Comparison of ENCODE assay signal across 9 cellular contexts in genomic region chr2:30511122-30512083, GRCh38.
A peak's percentile ranks its signal among the peaks of the same experiment; 100 is the strongest.
DNase-seq lines count a peak whose midpoint lies in the region; ATAC-seq lines count a peak whose summit lies in the region.
"Had no signal": no experiment of that assay in that cellular context is flagged by ENCODE, and none has a peak within 500 bp of the region (broad histone marks: within the 10 kb centered on the region; RNA-seq: fewer than 3 reads in every experiment).

No MANE protein-coding gene starts in this region.

- H3K27ac Mint-ChIP-seq in activated CD8-positive, alpha-beta T cell treated with anti-CD3 and anti-CD28 coated beads, Interleukin-2, amount 10 ng/mL, durations not matched to agents 7 days and 5 days = no peak overlapping the region
- H3K27ac Mint-ChIP-seq: dendritic cell treated with granulocyte-macrophage colony-stimulating factor and Interleukin-4, amounts not matched to agents 40 ng/mL and 50 ng/mL, for 4 days had no signal

- CTCF ChIA-PET in activated CD8-positive, alpha-beta T cell treated with anti-CD3 and anti-CD28 coated beads, Interleukin-2, amount 10 ng/mL, durations not matched to agents 7 days and 5 days (lab: Charles Lee) = no interaction called here

- H3K27ac ChIP-seq in skeletal muscle tissue (ENCODE audit: low read depth, low read length) = peak overlapping the region; percentile 21

- no peaks in the 10 kb centered on the region for H3K36me3 ChIP-seq in skeletal muscle tissue (ENCODE audit: control insufficient read depth in 3 of 3, insufficient read depth in 3 of 3, low read length in 3 of 3)

- no peaks in the 10 kb centered on the region for H3K27me3 ChIP-seq in skeletal muscle tissue (ENCODE audit: control insufficient read depth in 3 of 3, insufficient read depth in 3 of 3, low read length in 3 of 3)

- H3K4me3 ChIP-seq in skeletal muscle tissue (ENCODE audit: low read length in 3 of 3) = no peak overlapping the region

- H3K4me3 Mint-ChIP-seq in activated CD8-positive, alpha-beta T cell treated with anti-CD3 and anti-CD28 coated beads, Interleukin-2, amount 10 ng/mL, durations not matched to agents 7 days and 5 days = no peak overlapping the region
- H3K4me3 Mint-ChIP-seq: dendritic cell treated with granulocyte-macrophage colony-stimulating factor and Interleukin-4, amounts not matched to agents 40 ng/mL and 50 ng/mL, for 4 days had no signal

- peaks cover 6% of the 10 kb centered on the region for H3K9me3 Mint-ChIP-seq in activated CD8-positive, alpha-beta T cell treated with anti-CD3 and anti-CD28 coated beads, Interleukin-2, amount 10 ng/mL, durations not matched to agents 7 days and 5 days (ENCODE audit: insufficient read depth)

- no peaks in the 10 kb centered on the region for H3K4me1 Mint-ChIP-seq in activated CD8-positive, alpha-beta T cell treated with anti-CD3 and anti-CD28 coated beads, Interleukin-2, amount 10 ng/mL, durations not matched to agents 7 days and 5 days (ENCODE audit: low read depth)

- DNase-seq in HS-27A (ENCODE audit: low read depth) (peak; percentile 7), NCI-H526 treated with DMSO at 0.1 percent for 48 hours (lab: John Stamatoyannopoulos, UW) (peak; percentile 68), fibroblast of peridontal ligament (ENCODE audit: extremely low read depth) (peak; percentile 60), T-helper 9 cell (no peak), T-helper 1 cell (no peak), dermis blood vessel endothelial cell (no peak)
- no peak for DNase-seq in activated CD8-positive, alpha-beta T cell treated with anti-CD3 and anti-CD28 coated beads, Interleukin-2, amount 10 ng/mL, durations not matched to agents 7 days and 5 days

- no peaks in the 10 kb centered on the region for H3K9me3 ChIP-seq in skeletal muscle tissue (ENCODE audit: control insufficient read depth in 3 of 3, low read length in 3 of 3)

- peaks cover 25 to 30% (median 25%) of the 10 kb centered on the region in 3 donors for H3K4me1 ChIP-seq in skeletal muscle tissue (ENCODE audit: control insufficient read depth in 3 of 3, insufficient read depth in 3 of 3, low read length in 3 of 3)

- H3K9ac ChIP-seq in skeletal muscle tissue (ENCODE audit: low read depth in 1 of 3, low read length in 3 of 3) = no peak overlapping the region

- peaks cover 15% of the 10 kb centered on the region for H3K36me3 Mint-ChIP-seq in activated CD8-positive, alpha-beta T cell treated with anti-CD3 and anti-CD28 coated beads, Interleukin-2, amount 10 ng/mL, durations not matched to agents 7 days and 5 days (ENCODE audit: low read depth)

- H3K27me3 Mint-ChIP-seq in activated CD8-positive, alpha-beta T cell treated with anti-CD3 and anti-CD28 coated beads, Interleukin-2, amount 10 ng/mL, durations not matched to agents 7 days and 5 days (ENCODE audit: low read depth) = no peaks in the 10 kb centered on the region
- H3K27me3 Mint-ChIP-seq: dendritic cell treated with granulocyte-macrophage colony-stimulating factor and Interleukin-4, amounts not matched to agents 40 ng/mL and 50 ng/mL, for 4 days had no signal

- POLR2A ChIA-PET in activated CD8-positive, alpha-beta T cell treated with anti-CD3 and anti-CD28 coated beads, Interleukin-2, amount 10 ng/mL, durations not matched to agents 7 days and 5 days (lab: Charles Lee) = no interaction called here

- no peak for ATAC-seq in activated CD8-positive, alpha-beta T cell treated with anti-CD3 and anti-CD28 coated beads, Interleukin-2, amount 10 ng/mL, durations not matched to agents 7 days and 5 days

Comparison
In these comparisons a context has a peak if more than half of its experiments do, and no peak if none do; other contexts are left out.
1. DNase-seq: peak in HS-27A (single experiment), NCI-H526 treated with DMSO at 0.1 percent for 48 hours (single experiment) and fibroblast of peridontal ligament (single experiment); none in T-helper 9 cell (single experiment), T-helper 1 cell (0 of 5), activated CD8-positive, alpha-beta T cell treated with anti-CD3 and anti-CD28 coated beads, Interleukin-2, amount 10 ng/mL, durations not matched to agents 7 days and 5 days (single experiment) and dermis blood vessel endothelial cell (single experiment).